Comparison of ENCODE assay signal across 16 cellular contexts in genomic region chr7:142636751-142637150, GRCh38.
DNase-seq lines count a peak whose midpoint lies in the region; ATAC-seq, FAIRE-seq and TF ChIP-seq lines count a peak whose summit lies in the region.
"Had no signal": no experiment of that assay in that cellular context is flagged by ENCODE, and none has a peak within 500 bp of the region (broad histone marks: within the 10 kb centered on the region; RNA-seq: fewer than 3 reads in every experiment).

No MANE protein-coding gene starts in this region.

- H3K4me3 ChIP-seq in CD4-positive, alpha-beta memory T cell (ENCODE audit: low read length in 2 of 2): peak overlapping the region in 1 of 2 donors; percentile 47
- no peak overlapping the region for H3K4me3 ChIP-seq in pancreas
- H3K4me3 ChIP-seq in smooth muscle cell: no peak overlapping the region
- H3K4me3 ChIP-seq: neural progenitor cell had no signal

- H3F3A ChIP-seq in smooth muscle cell (ENCODE audit: low read depth): no peaks in the 10 kb centered on the region

- H3K4me1 Mint-ChIP-seq in CD4-positive, alpha-beta memory T cell: peaks cover 8 to 16% (median 9%) of the 10 kb centered on the region in 4 donors
- H3K4me1 Mint-ChIP-seq in activated naive CD4-positive, alpha-beta T cell treated with anti-CD3 and anti-CD28 coated beads for 36 hours (ENCODE audit: low read depth): peaks cover 19% of the 10 kb centered on the region
- H3K4me1 Mint-ChIP-seq: endodermal cell, neural progenitor cell had no signal

- peak overlapping the region; percentile 93 to 98 (median 96) for H3K27ac Mint-ChIP-seq in CD4-positive, alpha-beta memory T cell
- peak overlapping the region; percentile 99 for H3K27ac Mint-ChIP-seq in activated naive CD4-positive, alpha-beta T cell treated with anti-CD3 and anti-CD28 coated beads for 36 hours
- H3K27ac Mint-ChIP-seq: endodermal cell, H9, neural progenitor cell had no signal

- peak; percentile 41 to 69 (median 54) for DNase-seq in CD4-positive, alpha-beta memory T cell
- peak; percentile 23 to 39 for DNase-seq in activated CD4-positive, alpha-beta T cell treated with anti-CD3 and anti-CD28 coated beads for 4 hours
- DNase-seq in activated naive CD4-positive, alpha-beta T cell treated with anti-CD3 and anti-CD28 coated beads for 36 hours: peak; percentile 69
- no peak for DNase-seq in pancreas
- DNase-seq in SIG-M5 (lab: John Stamatoyannopoulos, UW): no peak
- no peak for DNase-seq in smooth muscle cell (lab: John Stamatoyannopoulos, UW; ENCODE audit: unreplicated experiment)
- DNase-seq: endodermal cell, foreskin fibroblast, H9, MV-4-11, substantia nigra, T-helper 9 cell had no signal

- intact Hi-C loops in CD4-positive, alpha-beta memory T cell (cut with micrococcal nuclease): loop anchor here (10.0 kb wide), 1 partner anchor 78 kb away; no protein-coding TSS in a partner anchor
- intact Hi-C loops in activated naive CD4-positive, alpha-beta T cell treated with anti-CD3 and anti-CD28 coated beads for 36 hours (cut with micrococcal nuclease): loop anchor here (1.0 to 2.0 kb wide), 4 partner anchors 75 to 173 kb away; no protein-coding TSS in a partner anchor
- intact Hi-C loops in pancreas (cut with DNase I): loop anchor here in 1 of 3 donors (10.0 kb wide), 1 partner anchor 148 kb away; no protein-coding TSS in a partner anchor

- POLR2A ChIA-PET in CD4-positive, alpha-beta memory T cell (lab: Charles Lee; ENCODE audit: partially characterized antibody): interaction anchor here (0.7 to 8.6 kb wide), 16 partner anchors 9 to 182 kb away, joined by 3 to 120 read pairs (median 5); no protein-coding TSS in a partner anchor

- no peak overlapping the region for H2AFZ ChIP-seq in smooth muscle cell (ENCODE audit: low read depth)
- H2AFZ ChIP-seq: neural progenitor cell had no signal

- TF ChIP-seq CTCF in pancreas (IDR thresholded peaks at IDR 0.05): no peak
- no peak for TF ChIP-seq CTCF in smooth muscle cell (IDR thresholded peaks at IDR 0.05; ENCODE audit: borderline replicate concordance, insufficient read depth, poor library complexity, severe bottlenecking)

- no peak overlapping the region for H3K4me2 ChIP-seq in smooth muscle cell
- H3K4me2 ChIP-seq: neural progenitor cell had no signal

- H3K27me3 Mint-ChIP-seq in CD4-positive, alpha-beta memory T cell: peaks cover 1% of the 10 kb centered on the region in 2 donors
- no peaks in the 10 kb centered on the region for H3K27me3 Mint-ChIP-seq in activated naive CD4-positive, alpha-beta T cell treated with anti-CD3 and anti-CD28 coated beads for 36 hours (ENCODE audit: low read depth)

- no peak for FAIRE-seq in pancreas (lab: Jason Lieb, UNC)
- FAIRE-seq: bronchial epithelial cell had no signal

- no peaks in the 10 kb centered on the region for H3K9me3 ChIP-seq in CD4-positive, alpha-beta memory T cell (ENCODE audit: control insufficient read depth in 1 of 2, low read length in 2 of 2)
- H3K9me3 ChIP-seq in pancreas: no peaks in the 10 kb centered on the region
- H3K9me3 ChIP-seq in smooth muscle cell (replicated peaks; ENCODE audit: low read depth): no peaks in the 10 kb centered on the region

- H3K36me3 ChIP-seq in CD4-positive, alpha-beta memory T cell (ENCODE audit: insufficient read depth, low read length): no peaks in the 10 kb centered on the region
- H3K36me3 ChIP-seq in pancreas (no peaks in the 10 kb centered on the region), smooth muscle cell (ENCODE audit: low read depth) (no peaks in the 10 kb centered on the region)
- H3K36me3 ChIP-seq: neural progenitor cell had no signal

- H3K4me1 ChIP-seq in CD4-positive, alpha-beta memory T cell (ENCODE audit: insufficient read depth, low read length): peaks cover 3% of the 10 kb centered on the region
- H3K4me1 ChIP-seq in pancreas: peaks cover 0 to 8% (median 3%) of the 10 kb centered on the region in 3 donors
- H3K4me1 ChIP-seq in smooth muscle cell (ENCODE audit: low read depth): no peaks in the 10 kb centered on the region
- H3K4me1 ChIP-seq: neural progenitor cell had no signal

- ATAC-seq in pancreas (peak in 3 of 4 donors; percentile 19 to 60 (median 50)), GM21529 (IDR thresholded peaks at IDR 0.05; ENCODE audit: unreplicated experiment) (no peak), GM18867 (IDR thresholded peaks at IDR 0.05; ENCODE audit: unreplicated experiment) (no peak)

- peak overlapping the region; percentile 82 to 93 (median 89) for H3K4me3 Mint-ChIP-seq in CD4-positive, alpha-beta memory T cell
- H3K4me3 Mint-ChIP-seq in activated naive CD4-positive, alpha-beta T cell treated with anti-CD3 and anti-CD28 coated beads for 36 hours: peak overlapping the region; percentile 92
- H3K4me3 Mint-ChIP-seq: endodermal cell, H9, neural progenitor cell had no signal

- peak overlapping the region; percentile 66 for H3K27ac ChIP-seq in CD4-positive, alpha-beta memory T cell (ENCODE audit: low read depth, low read length)
- H3K27ac ChIP-seq in pancreas (peak overlapping the region in 1 of 4 donors; percentile 38), smooth muscle cell (ENCODE audit: low read depth) (no peak overlapping the region)
- H3K27ac ChIP-seq: neural progenitor cell had no signal

- no peaks in the 10 kb centered on the region for H3K27me3 ChIP-seq in CD4-positive, alpha-beta memory T cell (ENCODE audit: insufficient read depth, low read length)
- no peaks in the 10 kb centered on the region for H3K27me3 ChIP-seq in pancreas
- H3K27me3 ChIP-seq in smooth muscle cell (ENCODE audit: low read depth): peaks cover 13% of the 10 kb centered on the region

- CTCF ChIA-PET in CD4-positive, alpha-beta memory T cell (lab: Charles Lee; ENCODE audit: partially characterized antibody): interaction anchor here (0.7 to 9.6 kb wide), 8 partner anchors 9 to 578 kb away, joined by 3 to 84 read pairs (median 4); no protein-coding TSS in a partner anchor
- CTCF ChIA-PET in activated naive CD4-positive, alpha-beta T cell treated with anti-CD3 and anti-CD28 coated beads for 36 hours (lab: Charles Lee): interaction anchor here (0.7 to 4.4 kb wide), 11 partner anchors 33 to 199 kb away, joined by 3 to 35 read pairs (median 5); no protein-coding TSS in a partner anchor

- H3K9me3 Mint-ChIP-seq in CD4-positive, alpha-beta memory T cell: no peaks in the 10 kb centered on the region
- H3K9me3 Mint-ChIP-seq in activated naive CD4-positive, alpha-beta T cell treated with anti-CD3 and anti-CD28 coated beads for 36 hours: no peaks in the 10 kb centered on the region
- H3K9me3 Mint-ChIP-seq: neural progenitor cell had no signal

- WGBS in pancreas, 2 donors: 60 to 65% methylated on average over 6 of the region's 6 CpGs
- 89% methylated on average over 6 of the region's 6 CpGs for WGBS in smooth muscle cell (ENCODE audit: low lambda C conversion rate)

- no peaks in the 10 kb centered on the region for H4K20me1 ChIP-seq in smooth muscle cell (ENCODE audit: low read depth)

- H3K9ac ChIP-seq in smooth muscle cell (ENCODE audit: low read depth): no peak overlapping the region
- H3K9ac ChIP-seq: neural progenitor cell had no signal

- no peaks in the 10 kb centered on the region for H3K79me2 ChIP-seq in smooth muscle cell (ENCODE audit: low read depth)

- no peaks in the 10 kb centered on the region for H3K36me3 Mint-ChIP-seq in CD4-positive, alpha-beta memory T cell
- H3K36me3 Mint-ChIP-seq in activated naive CD4-positive, alpha-beta T cell treated with anti-CD3 and anti-CD28 coated beads for 36 hours (ENCODE audit: low read depth): no peaks in the 10 kb centered on the region
- H3K36me3 Mint-ChIP-seq: neural progenitor cell had no signal

Comparison
In these comparisons a context has a peak if more than half of its experiments do, and no peak if none do; other contexts are left out.
1. DNase-seq: peak in CD4-positive, alpha-beta memory T cell (5 of 5), activated CD4-positive, alpha-beta T cell treated with anti-CD3 and anti-CD28 coated beads for 4 hours (2 of 2) and activated naive CD4-positive, alpha-beta T cell treated with anti-CD3 and anti-CD28 coated beads for 36 hours (single experiment); none in pancreas (0 of 6), SIG-M5 (single experiment) and smooth muscle cell (single experiment).
2. ATAC-seq: peak in pancreas (3 of 4); none in GM21529 (single experiment) and GM18867 (single experiment).